18 cellular contexts compared by ENCODE assay signal in the genomic region with DNA sequence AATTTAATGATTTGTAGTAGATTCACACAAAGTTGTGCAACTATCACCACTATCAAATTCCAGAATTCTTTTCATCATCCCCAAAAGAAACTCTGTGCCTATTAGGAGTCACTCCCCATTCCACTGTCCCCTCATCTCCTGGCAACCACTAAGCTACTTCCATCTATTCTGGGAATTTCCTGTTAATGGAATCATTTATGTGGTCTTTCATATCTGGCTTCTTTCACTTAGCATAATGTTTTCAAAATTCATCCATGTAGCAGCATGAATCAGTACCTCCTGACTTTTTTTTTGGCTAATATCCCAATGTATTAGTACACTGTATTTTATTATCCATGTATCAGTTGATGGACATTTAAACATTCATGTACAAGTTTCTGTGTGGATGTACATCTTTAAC.
"Had no signal": no experiment of that assay in that cellular context is flagged by ENCODE, and none has a peak within 500 bp of the region (broad histone marks: within the 10 kb centered on the region; RNA-seq: fewer than 3 reads in every experiment).

No MANE protein-coding gene starts in this region.

- H3K4me3 Mint-ChIP-seq: stimulated activated naive CD8-positive, alpha-beta T cell treated with anti-CD3 and anti-CD28 coated beads, Interleukin-15, Interleukin-2, amounts not matched to agents 100 ng/mL and 50 ng/mL, for 24 hours; T-helper 1 cell treated with Interleukin-12 subunit alpha and Interleukin-12 subunit beta and Interleukin-4 antibody, amounts not matched to agents 30 μg/mL and 1 μg/mL, for 36 hours had no signal

- H3K79me2 ChIP-seq: hepatocyte had no signal

- H3K9me3 Mint-ChIP-seq: stimulated activated naive CD8-positive, alpha-beta T cell treated with anti-CD3 and anti-CD28 coated beads, Interleukin-15, Interleukin-2, amounts not matched to agents 100 ng/mL and 50 ng/mL, for 24 hours; T-helper 1 cell treated with Interleukin-12 subunit alpha and Interleukin-12 subunit beta and Interleukin-4 antibody, amounts not matched to agents 30 μg/mL and 1 μg/mL, for 36 hours had no signal

- H3K36me3 ChIP-seq: transverse colon, uterus had no signal

- H3K4me3 ChIP-seq: hepatocyte, lung, transverse colon, uterus had no signal

- H3K4me1 ChIP-seq: transverse colon, uterus had no signal

- H3K27ac ChIP-seq: hepatocyte, transverse colon, uterus had no signal

- FAIRE-seq: bronchial epithelial cell had no signal

- H2AFZ ChIP-seq: hepatocyte had no signal

- H3K27ac Mint-ChIP-seq: stimulated activated naive CD8-positive, alpha-beta T cell treated with anti-CD3 and anti-CD28 coated beads, Interleukin-15, Interleukin-2, amounts not matched to agents 100 ng/mL and 50 ng/mL, for 24 hours; T-helper 1 cell treated with Interleukin-12 subunit alpha and Interleukin-12 subunit beta and Interleukin-4 antibody, amounts not matched to agents 30 μg/mL and 1 μg/mL, for 36 hours had no signal

- H3K27me3 ChIP-seq: hepatocyte, transverse colon, uterus had no signal

- H3K9me3 ChIP-seq: transverse colon, uterus had no signal

- H3K4me2 ChIP-seq: hepatocyte had no signal

- DNase-seq: activated CD4-positive, alpha-beta T cell treated with anti-CD3 and anti-CD28 coated beads, Interleukin-2, amount 50 U/mL, for 1 hour; activated CD8-positive, alpha-beta memory T cell treated with anti-CD3 and anti-CD28 coated beads for 24 hours; activated CD8-positive, alpha-beta memory T cell treated with anti-CD3 and anti-CD28 coated beads, Interleukin-2, amount 50 U/mL, for 48 hours; activated effector memory CD4-positive, alpha-beta T cell treated with anti-CD3 and anti-CD28 coated beads, Interleukin-2, amount 50 U/mL, for 16 hours; activated naive CD4-positive, alpha-beta T cell treated with anti-CD3 and anti-CD28 coated beads, Interleukin-2, amount 50 U/mL, for 16 hours; activated T-cell treated with anti-CD3 and anti-CD28 coated beads, Interleukin-2, amount 50 U/mL, for 48 hours; islet precursor cell; midbrain; occipital lobe; stimulated activated CD4-positive, alpha-beta T cell treated with anti-CD3 and anti-CD28 coated beads, Interleukin-15, amount 100 ng/mL, for 24 hours; stimulated activated CD4-positive, alpha-beta T cell treated with anti-CD3 and anti-CD28 coated beads, Interleukin-2, amount 100 ng/mL, for 48 hours; transverse colon; uterus had no signal
